7 cellular contexts compared by ENCODE assay signal in the genomic region with DNA sequence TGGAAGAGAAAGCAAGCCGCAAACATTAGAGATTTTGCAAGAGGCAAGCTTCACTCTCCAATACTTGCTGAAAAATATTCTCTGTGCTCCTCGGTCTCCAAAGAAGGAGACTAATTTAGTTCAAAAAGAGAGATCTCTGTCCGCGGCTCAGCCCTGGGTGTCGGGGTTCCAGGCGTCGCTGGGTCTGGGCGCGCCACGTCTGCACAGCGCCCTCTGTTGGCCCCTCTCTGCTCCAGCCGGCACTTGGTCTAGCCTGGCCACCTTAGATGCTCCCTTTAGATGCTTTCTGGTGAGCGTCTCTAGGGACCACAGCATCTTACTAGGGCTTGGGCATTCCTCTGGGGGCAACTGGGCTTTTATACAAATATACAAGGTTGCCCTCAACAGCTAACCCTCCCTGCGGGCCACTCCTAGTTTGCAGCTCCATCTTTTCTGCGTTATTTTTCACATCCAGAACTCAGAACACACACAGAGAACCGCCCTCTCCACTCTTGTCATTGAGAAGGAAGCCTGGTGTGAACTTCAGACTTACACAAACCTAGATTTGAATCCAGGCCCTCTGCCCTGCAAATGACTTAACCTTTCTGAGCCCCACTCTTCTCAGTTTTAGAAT.
DNase-seq lines count a peak whose midpoint lies in the region; ATAC-seq and TF ChIP-seq lines count a peak whose summit lies in the region.

No MANE protein-coding gene starts in this region.

- intact Hi-C loops in natural killer cell (cut with micrococcal nuclease) (loop anchor here (1.0 to 10.0 kb wide), 3 partner anchors 87 to 398 kb away; no protein-coding TSS in a partner anchor), thyroid gland (cut with DNase I) (loop anchor here (10.0 kb wide), 1 partner anchor 137 kb away; no protein-coding TSS in a partner anchor)

- H3K9me3 ChIP-seq in duodenal mucosa (ENCODE audit: control insufficient read depth in 1 of 2, low read length in 2 of 2) (no peaks in the 10 kb centered on the region), thyroid gland (no peaks in the 10 kb centered on the region)

- H3K36me3 Mint-ChIP-seq in natural killer cell: no peaks in the 10 kb centered on the region

- H3K36me3 ChIP-seq in duodenal mucosa (ENCODE audit: control insufficient read depth in 1 of 2, insufficient read depth in 2 of 2, low read length in 2 of 2): no peaks in the 10 kb centered on the region
- H3K36me3 ChIP-seq in thyroid gland: no peaks in the 10 kb centered on the region

- peak overlapping the region; percentile 81 for H3K4me3 Mint-ChIP-seq in natural killer cell

- H3K27ac ChIP-seq in duodenal mucosa (ENCODE audit: low read depth, low read length) (no peak overlapping the region), thyroid gland (no peak overlapping the region)

- H3K9ac ChIP-seq in duodenal mucosa (ENCODE audit: low read depth in 1 of 2, low read length in 2 of 2): no peak overlapping the region

- TF ChIP-seq CTCF in natural killer cell (IDR thresholded peaks at IDR 0.05) (peak; percentile 82), thyroid gland (IDR thresholded peaks at IDR 0.05) (peak; percentile 36 to 76 (median 58))

- no peaks in the 10 kb centered on the region for H3K9me3 Mint-ChIP-seq in natural killer cell

- H3K27me3 ChIP-seq in duodenal mucosa (ENCODE audit: control insufficient read depth in 1 of 2, insufficient read depth in 2 of 2, low read length in 2 of 2): no peaks in the 10 kb centered on the region
- no peaks in the 10 kb centered on the region for H3K27me3 ChIP-seq in thyroid gland

- ATAC-seq in GM18867 (IDR thresholded peaks at IDR 0.05; ENCODE audit: unreplicated experiment): peak; percentile 77
- peak; percentile 55 for ATAC-seq in HG03571 (IDR thresholded peaks at IDR 0.05; ENCODE audit: unreplicated experiment)
- ATAC-seq in natural killer cell: peak; percentile 84 to 98 (median 92)
- no peak for ATAC-seq in GM18858 (IDR thresholded peaks at IDR 0.05; ENCODE audit: unreplicated experiment)

- H3K4me1 ChIP-seq in duodenal mucosa (ENCODE audit: control insufficient read depth in 1 of 2, insufficient read depth in 2 of 2, low read length in 2 of 2) (no peaks in the 10 kb centered on the region), thyroid gland (no peaks in the 10 kb centered on the region)

- H3K4me3 ChIP-seq in duodenal mucosa (ENCODE audit: low read depth in 1 of 2, low read length in 2 of 2) (peak overlapping the region; percentile 40 to 51), thyroid gland (replicated peaks in 1 of 3) (no peak overlapping the region)

- WGBS in thyroid gland, 2 donors: 38 to 48% methylated on average over 16 of the region's 16 CpGs

- peak overlapping the region in 1 of 2 donors; percentile 39 for H3K27ac Mint-ChIP-seq in natural killer cell

- peaks cover 0 to 6% of the 10 kb centered on the region in 2 donors for H3K27me3 Mint-ChIP-seq in natural killer cell (ENCODE audit: low read depth in 2 of 2)

- H3K4me1 Mint-ChIP-seq in natural killer cell: peaks cover 9 to 10% of the 10 kb centered on the region in 2 donors

- peak; percentile 51 to 55 for DNase-seq in activated CD4-positive, alpha-beta T cell treated with anti-CD3 and anti-CD28 coated beads for 4 hours
- DNase-seq in natural killer cell (peak; percentile 51), thyroid gland (peak; percentile 40 to 49)

- TF ChIP-seq POLR2A in thyroid gland (IDR thresholded peaks at IDR 0.05): no peak

Comparison
In these comparisons a context has a peak if more than half of its experiments do, and no peak if none do; other contexts are left out.
1. H3K4me3 ChIP-seq: peak in duodenal mucosa (2 of 2); none in thyroid gland (0 of 3).
2. Peak in every context shown above with its lines, with median percentiles within 50 percentile points of each other: DNase-seq.